20 cellular contexts compared by ENCODE assay signal in the genomic region with DNA sequence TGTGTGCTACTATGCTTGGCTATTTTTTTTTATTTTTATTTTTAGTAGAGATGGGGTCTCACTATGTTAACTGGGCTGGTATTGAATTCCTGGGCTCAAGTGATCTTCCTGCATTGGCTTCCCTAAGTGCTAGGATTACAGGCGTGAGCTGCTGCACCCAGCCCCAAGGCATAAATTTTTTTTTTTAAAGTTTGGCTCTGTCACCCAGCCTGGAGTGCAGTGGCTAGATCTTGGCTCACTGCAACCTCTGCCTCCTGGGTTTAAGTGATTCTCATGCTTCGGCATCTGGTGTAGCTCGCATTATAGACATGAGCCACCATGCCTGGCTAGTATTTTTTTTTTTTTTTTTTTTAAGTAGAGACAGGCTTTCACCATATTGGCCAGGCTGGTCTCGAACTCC.
DNase-seq lines count a peak whose midpoint lies in the region; ATAC-seq, FAIRE-seq and TF ChIP-seq lines count a peak whose summit lies in the region.
"Had no signal": no experiment of that assay in that cellular context is flagged by ENCODE, and none has a peak within 500 bp of the region (broad histone marks: within the 10 kb centered on the region; RNA-seq: fewer than 3 reads in every experiment).

No MANE protein-coding gene starts in this region.

- peaks cover 69% of the 10 kb centered on the region for H3K79me2 ChIP-seq in GM23248 (ENCODE audit: insufficient read depth)
- H3K79me2 ChIP-seq in astrocyte (ENCODE audit: insufficient read depth, low read length) = peaks cover 67% of the 10 kb centered on the region
- peaks cover 2% of the 10 kb centered on the region for H3K79me2 ChIP-seq in trophoblast cell (ENCODE audit: control insufficient read depth, insufficient read depth, low read length, poor library complexity)
- 0 out of 2 replicates have a peak, but pooled peaks cover 9% of the 10 kb centered on the region for H3K79me2 ChIP-seq in PC-9 (ENCODE audit: low read depth)

- no peaks in the 10 kb centered on the region; the same call in 1 of the 2 replicates for H4K20me1 ChIP-seq in GM23248 (ENCODE audit: insufficient read depth)
- peaks cover 67% of the 10 kb centered on the region for H4K20me1 ChIP-seq in astrocyte (ENCODE audit: insufficient read depth, low read length)
- peaks cover 24% of the 10 kb centered on the region for H4K20me1 ChIP-seq in PC-9 (ENCODE audit: insufficient read depth)

- no peak overlapping the region for H2BK5ac ChIP-seq in trophoblast cell (ENCODE audit: low read depth, low read length, poor library complexity)

- H3K36me3 ChIP-seq in GM23248 (ENCODE audit: low read depth) (peaks cover 26% of the 10 kb centered on the region), astrocyte (ENCODE audit: insufficient read depth, low read length) (peaks cover 4% of the 10 kb centered on the region), heart right ventricle (peaks cover 0 to 57% (median 8%) of the 10 kb centered on the region in 9 donors), trophoblast cell (ENCODE audit: control insufficient read depth in 1 of 2, insufficient read depth in 2 of 2, low read length in 2 of 2) (peaks cover 11 to 13% of the 10 kb centered on the region in 2 experiments), PC-9 (ENCODE audit: low read depth) (peaks cover 5% of the 10 kb centered on the region; the same call in 1 of the 2 replicates), tibial artery (peaks cover 10 to 28% (median 24%) of the 10 kb centered on the region in 3 donors)
- H3K36me3 ChIP-seq: prostate gland had no signal

- POLR2A ChIA-PET in PC-9 (lab: Charles Lee; ENCODE audit: unreplicated experiment) = no interaction called here

- peak overlapping the region; percentile 87 for H3K27ac Mint-ChIP-seq in astrocyte (ENCODE audit: unreplicated experiment)
- H3K27ac Mint-ChIP-seq: activated naive CD4-positive, alpha-beta T cell treated with anti-CD3 and anti-CD28 coated beads, Interleukin-2, amount 10 ng/mL, durations not matched to agents 7 days and 5 days; stimulated activated naive B cell treated with anti-CD40 and anti-IgM and Interleukin-4, amounts not matched to agents 10 μg/mL and 1 μg/mL and 100 μg/mL, for 72 hours had no signal

- H3K4me3 Mint-ChIP-seq in astrocyte (ENCODE audit: unreplicated experiment) = no peak overlapping the region
- H3K4me3 Mint-ChIP-seq: activated naive CD4-positive, alpha-beta T cell treated with anti-CD3 and anti-CD28 coated beads, Interleukin-2, amount 10 ng/mL, durations not matched to agents 7 days and 5 days; stimulated activated naive B cell treated with anti-CD40 and anti-IgM and Interleukin-4, amounts not matched to agents 10 μg/mL and 1 μg/mL and 100 μg/mL, for 72 hours had no signal

- ATAC-seq in heart right ventricle = peak in 7 of 8 donors; percentile 57 to 83 (median 70)
- no peak for ATAC-seq in HG03460 (IDR thresholded peaks at IDR 0.05; ENCODE audit: unreplicated experiment)
- ATAC-seq in GM19452 (IDR thresholded peaks at IDR 0.05; ENCODE audit: unreplicated experiment) = no peak
- ATAC-seq: stimulated activated naive B cell treated with anti-CD40 and anti-IgM and Interleukin-4, amounts not matched to agents 10 μg/mL and 1 μg/mL and 100 μg/mL, for 72 hours had no signal

- H4K12ac ChIP-seq in trophoblast cell (ENCODE audit: low read depth, low read length) = no peak overlapping the region

- H3K9ac ChIP-seq in GM23248 = peak overlapping the region; percentile 59
- no peak overlapping the region for H3K9ac ChIP-seq in astrocyte (ENCODE audit: low read length)
- no peak overlapping the region for H3K9ac ChIP-seq in trophoblast cell (ENCODE audit: low read length)

- H3K4me1 Mint-ChIP-seq in astrocyte (ENCODE audit: low read depth, unreplicated experiment) = peaks cover 22% of the 10 kb centered on the region
- H3K4me1 Mint-ChIP-seq: activated naive CD4-positive, alpha-beta T cell treated with anti-CD3 and anti-CD28 coated beads, Interleukin-2, amount 10 ng/mL, durations not matched to agents 7 days and 5 days had no signal

- WGBS in GM23248 (ENCODE audit: low coverage in 1 of 2, low lambda C conversion rate in 2 of 2, missing lambda C conversion rate in 2 of 2), 2 experiments = 31 to 48% methylated on average over 4 of the region's 4 CpGs
- 49 to 61% methylated on average over 4 of the region's 4 CpGs for WGBS in heart right ventricle, 2 donors
- WGBS in trophoblast cell (ENCODE audit: extremely low coverage, insufficient coverage, insufficient read length) = no CpG with 5 or more reads among the region's 4 CpGs

- H3K18ac ChIP-seq in trophoblast cell (ENCODE audit: low read length) = no peak overlapping the region

- no peak overlapping the region for H2BK120ac ChIP-seq in trophoblast cell (ENCODE audit: insufficient read depth, low read length, poor library complexity)

- intact Hi-C loops in heart right ventricle (cut with DNase I) (loop anchor here in 3 of 10 donors (1.0 to 10.0 kb wide), 3 partner anchors 97 to 118 kb away; no protein-coding TSS in a partner anchor), PC-9 (cut with micrococcal nuclease; ENCODE audit: unreplicated experiment) (no loop called here), tibial artery (cut with DNase I; ENCODE audit: low total_unique reads) (loop anchor here (2.0 kb wide), 1 partner anchor 54 kb away; no protein-coding TSS in a partner anchor)

- peaks cover 13% of the 10 kb centered on the region for H3K36me3 Mint-ChIP-seq in astrocyte (ENCODE audit: low read depth, unreplicated experiment)

- H3K4me1 ChIP-seq in GM23248 (ENCODE audit: insufficient read depth) (peaks cover 37% of the 10 kb centered on the region), astrocyte (ENCODE audit: insufficient read depth, low read length) (peaks cover 4% of the 10 kb centered on the region), heart right ventricle (peaks cover 0 to 38% (median 23%) of the 10 kb centered on the region in 9 donors), trophoblast cell (ENCODE audit: control insufficient read depth in 1 of 2, insufficient read depth in 2 of 2, low read length in 2 of 2) (peaks cover 0 to 4% of the 10 kb centered on the region in 2 experiments), PC-9 (replicated peaks; ENCODE audit: insufficient read depth) (no peaks in the 10 kb centered on the region), tibial artery (peaks cover 0 to 30% (median 18%) of the 10 kb centered on the region in 4 donors)
- H3K4me1 ChIP-seq: prostate gland had no signal

- no peak overlapping the region for H4K8ac ChIP-seq in trophoblast cell (ENCODE audit: low read depth, low read length)

- H3K4me2 ChIP-seq in GM23248 (ENCODE audit: unreplicated experiment) = peak overlapping the region; percentile 45
- H3K4me2 ChIP-seq in astrocyte (ENCODE audit: low read length) = no peak overlapping the region
- H3K4me2 ChIP-seq in trophoblast cell (ENCODE audit: low read length) = no peak overlapping the region
- H3K4me2 ChIP-seq in PC-9 = no peak overlapping the region

- no peak overlapping the region for H4K91ac ChIP-seq in trophoblast cell (ENCODE audit: low read depth, low read length)

- H3K4ac ChIP-seq in trophoblast cell (ENCODE audit: low read depth, low read length) = no peak overlapping the region

- in situ Hi-C loops in GM23248 (cut with MboI) = no loop called here

- H3K4me3 ChIP-seq in GM23248 = peak overlapping the region; percentile 20; the same call in 1 of the 2 replicates
- H3K4me3 ChIP-seq in astrocyte (ENCODE audit: insufficient read depth, low read depth, low read length) = no peak overlapping the region
- H3K4me3 ChIP-seq in heart right ventricle = no peak overlapping the region
- H3K4me3 ChIP-seq in trophoblast cell (ENCODE audit: low read depth, low read length) = no peak overlapping the region
- H3K4me3 ChIP-seq in PC-9 = no peak overlapping the region
- H3K4me3 ChIP-seq in tibial artery = no peak overlapping the region
- H3K4me3 ChIP-seq: dorsolateral prefrontal cortex, esophagus squamous epithelium, prostate gland, tibial nerve had no signal

- H2AK5ac ChIP-seq in trophoblast cell (ENCODE audit: low read length) = no peak overlapping the region

- no peak overlapping the region for H2AFZ ChIP-seq in GM23248
- no peak overlapping the region for H2AFZ ChIP-seq in astrocyte (ENCODE audit: low read depth, low read length)
- H2AFZ ChIP-seq in trophoblast cell (ENCODE audit: insufficient read depth, low read length, poor library complexity) = no peak overlapping the region
- H2AFZ ChIP-seq in PC-9 = no peak overlapping the region

- H3K27ac ChIP-seq in GM23248 (peak overlapping the region; percentile 89), astrocyte (ENCODE audit: low read depth, low read length) (no peak overlapping the region), heart right ventricle (peak overlapping the region in 1 of 10 donors; percentile 33), trophoblast cell (ENCODE audit: low read depth, low read length) (no peak overlapping the region), PC-9 (no peak overlapping the region), tibial artery (peak overlapping the region in 1 of 2 donors; percentile 3)
- H3K27ac ChIP-seq: esophagus squamous epithelium, prostate gland, tibial nerve had no signal

- H3K9me2 ChIP-seq in GM23248 (ENCODE audit: insufficient read depth) = no peaks in the 10 kb centered on the region
- H3K9me2 ChIP-seq in PC-9 (ENCODE audit: insufficient read depth) = no peaks in the 10 kb centered on the region

- H3K23ac ChIP-seq in trophoblast cell (ENCODE audit: low read length) = no peak overlapping the region

- H3K9me3 ChIP-seq in GM23248 (ENCODE audit: low read depth) (no peaks in the 10 kb centered on the region), astrocyte (ENCODE audit: insufficient read depth, low read depth, low read length) (no peaks in the 10 kb centered on the region), heart right ventricle (no peaks in the 10 kb centered on the region), trophoblast cell (ENCODE audit: insufficient read depth, low read depth, low read length) (no peaks in the 10 kb centered on the region), PC-9 (ENCODE audit: insufficient read depth, low read depth) (no peaks in the 10 kb centered on the region), tibial artery (no peaks in the 10 kb centered on the region)
- H3K9me3 ChIP-seq: esophagus squamous epithelium, prostate gland, tibial nerve had no signal

- H3K27me3 ChIP-seq in GM23248 (replicated peaks; ENCODE audit: insufficient read depth) = no peaks in the 10 kb centered on the region
- no peaks in the 10 kb centered on the region for H3K27me3 ChIP-seq in astrocyte (ENCODE audit: insufficient read depth, low read length)
- no peaks in the 10 kb centered on the region for H3K27me3 ChIP-seq in heart right ventricle
- H3K27me3 ChIP-seq in trophoblast cell (ENCODE audit: insufficient read depth, low read length) = no peaks in the 10 kb centered on the region
- no peaks in the 10 kb centered on the region for H3K27me3 ChIP-seq in PC-9 (ENCODE audit: insufficient read depth, low read depth)
- no peaks in the 10 kb centered on the region for H3K27me3 ChIP-seq in tibial artery
- H3K27me3 ChIP-seq: dorsolateral prefrontal cortex, esophagus squamous epithelium, tibial nerve had no signal

- no TSS peak for BruUV-seq in PC-9 (replicated peaks; lab: Mats Ljungman, UMichigan)

- H3K27me3 Mint-ChIP-seq in astrocyte (ENCODE audit: low read depth, unreplicated experiment) = no peaks in the 10 kb centered on the region
- H3K27me3 Mint-ChIP-seq: activated naive CD4-positive, alpha-beta T cell treated with anti-CD3 and anti-CD28 coated beads, Interleukin-2, amount 10 ng/mL, durations not matched to agents 7 days and 5 days; stimulated activated naive B cell treated with anti-CD40 and anti-IgM and Interleukin-4, amounts not matched to agents 10 μg/mL and 1 μg/mL and 100 μg/mL, for 72 hours had no signal

- H2BK12ac ChIP-seq in trophoblast cell (ENCODE audit: low read length) = no peak overlapping the region

- H3K14ac ChIP-seq in trophoblast cell (ENCODE audit: low read length) = no peak overlapping the region

- CTCF ChIA-PET in PC-9 (lab: Charles Lee) = interaction anchor here (0.6 kb wide), 1 partner anchor 170 kb away, joined by 7 read pairs; no protein-coding TSS in a partner anchor

- no peak for TF ChIP-seq CTCF in astrocyte (IDR thresholded peaks at IDR 0.05; ENCODE audit: insufficient read depth, low read depth, low read length)
- no peak for TF ChIP-seq CTCF in heart right ventricle (IDR thresholded peaks at IDR 0.05)
- TF ChIP-seq CTCF in PC-9 (conservative IDR thresholded peaks at IDR 0.05) = no peak
- no peak for TF ChIP-seq CTCF in tibial artery (IDR thresholded peaks at IDR 0.05)

- DNase-seq in GM23248 = peak; percentile 77
- DNase-seq in astrocyte (ENCODE audit: low read depth) = no peak
- DNase-seq in heart right ventricle = no peak
- peak; percentile 75 to 77 for DNase-seq in trophoblast cell
- DNase-seq in PC-9 = no peak
- DNase-seq in tibial artery = no peak
- DNase-seq: activated CD4-positive, alpha-beta T cell treated with anti-CD3 and anti-CD28 coated beads for 48 hours; activated naive CD4-positive, alpha-beta T cell treated with anti-CD3 and anti-CD28 coated beads, Interleukin-2, amount 10 ng/mL, durations not matched to agents 7 days and 5 days; dorsolateral prefrontal cortex; esophagus squamous epithelium; KBM-7; NCI-H1092 treated with DMSO at 0.1 percent for 48 hours; NCI-H748 treated with DMSO at 0.1 percent for 48 hours; OCI-M1; stimulated activated naive B cell treated with anti-CD40 and anti-IgM and Interleukin-4, amounts not matched to agents 10 μg/mL and 1 μg/mL and 100 μg/mL, for 72 hours had no signal

- no peaks in the 10 kb centered on the region for H3K9me3 Mint-ChIP-seq in astrocyte (ENCODE audit: unreplicated experiment)
- H3K9me3 Mint-ChIP-seq: activated naive CD4-positive, alpha-beta T cell treated with anti-CD3 and anti-CD28 coated beads, Interleukin-2, amount 10 ng/mL, durations not matched to agents 7 days and 5 days; stimulated activated naive B cell treated with anti-CD40 and anti-IgM and Interleukin-4, amounts not matched to agents 10 μg/mL and 1 μg/mL and 100 μg/mL, for 72 hours had no signal

- no peak for FAIRE-seq in astrocyte (lab: Jason Lieb, UNC)
- FAIRE-seq: H54 had no signal

- H3K79me1 ChIP-seq in trophoblast cell (ENCODE audit: low read length) = no peaks in the 10 kb centered on the region

- H3F3A ChIP-seq in GM23248 (ENCODE audit: insufficient read depth) (peaks cover 30% of the 10 kb centered on the region), PC-9 (ENCODE audit: insufficient read depth, low read depth) (no peaks in the 10 kb centered on the region; the same call in 1 of the 2 replicates)

Comparison
In these comparisons a context has a peak if more than half of its experiments do, and no peak if none do; other contexts are left out.
1. DNase-seq: peak in GM23248 (single experiment) and trophoblast cell (2 of 2); none in astrocyte (single experiment), heart right ventricle (0 of 2), PC-9 (0 of 2) and tibial artery (0 of 2).
2. ATAC-seq: peak in heart right ventricle (7 of 8); none in HG03460 (single experiment) and GM19452 (single experiment).